1 cellular context compared by ENCODE assay signal in the genomic region with DNA sequence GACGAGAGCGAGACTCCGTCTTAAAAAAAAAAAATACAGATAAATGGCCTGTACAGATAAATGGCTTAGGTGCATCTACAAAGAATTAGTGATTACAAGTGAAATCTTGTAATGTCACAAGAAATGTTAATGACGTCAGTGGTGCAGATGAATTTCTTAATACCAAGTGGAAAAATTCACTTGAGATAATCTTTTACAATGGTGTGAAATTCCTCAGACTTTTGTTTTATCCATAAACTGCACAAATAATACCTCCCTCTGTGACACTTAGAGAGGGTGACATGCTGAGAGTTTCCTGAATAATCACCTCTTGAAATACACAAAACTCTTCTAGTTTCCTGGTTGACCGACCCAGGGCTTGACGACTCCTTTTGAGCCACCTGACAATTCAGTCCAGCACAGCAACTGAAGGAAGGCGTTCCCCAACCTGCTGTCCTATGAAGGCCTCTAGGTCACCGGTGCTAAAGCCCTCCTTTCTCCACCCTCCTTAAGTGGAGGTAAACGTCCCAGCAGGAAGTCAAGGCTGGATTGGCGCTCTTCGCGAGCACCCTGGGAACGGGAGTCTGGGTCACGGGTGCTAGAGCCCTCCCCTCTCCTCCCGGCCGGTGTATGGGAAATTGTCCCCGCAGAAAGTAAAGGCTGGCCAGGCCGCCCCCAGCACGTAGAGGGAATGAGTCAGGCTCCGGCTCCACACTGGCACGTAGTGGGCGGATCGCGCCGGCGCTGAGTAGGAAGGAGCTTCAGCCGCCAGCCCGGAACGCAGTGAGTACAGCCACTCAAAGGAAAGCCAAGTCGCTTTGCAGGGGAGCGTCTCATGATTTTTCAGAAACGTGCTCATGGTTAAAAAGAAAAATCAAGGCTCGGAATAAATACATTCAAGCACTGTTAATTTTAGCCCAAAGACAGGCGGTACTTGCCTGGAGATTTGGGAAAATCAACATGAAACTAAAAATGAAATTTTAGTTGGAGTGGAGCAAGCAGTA.
TF ChIP-seq lines count a peak whose summit lies in the region.

TSS of gene TMEM144 (plus strand) at position 662 of the 983 bp plus-strand sequence. CDS start 2,182 bp downstream, outside the sequence.

TF ChIP-seq in HepG2, 621 proteins besides CTCF, POLR2A, EP300 and RAD21 (continued from another document and continues in another):
- TF ChIP-seq, protein P1, sequence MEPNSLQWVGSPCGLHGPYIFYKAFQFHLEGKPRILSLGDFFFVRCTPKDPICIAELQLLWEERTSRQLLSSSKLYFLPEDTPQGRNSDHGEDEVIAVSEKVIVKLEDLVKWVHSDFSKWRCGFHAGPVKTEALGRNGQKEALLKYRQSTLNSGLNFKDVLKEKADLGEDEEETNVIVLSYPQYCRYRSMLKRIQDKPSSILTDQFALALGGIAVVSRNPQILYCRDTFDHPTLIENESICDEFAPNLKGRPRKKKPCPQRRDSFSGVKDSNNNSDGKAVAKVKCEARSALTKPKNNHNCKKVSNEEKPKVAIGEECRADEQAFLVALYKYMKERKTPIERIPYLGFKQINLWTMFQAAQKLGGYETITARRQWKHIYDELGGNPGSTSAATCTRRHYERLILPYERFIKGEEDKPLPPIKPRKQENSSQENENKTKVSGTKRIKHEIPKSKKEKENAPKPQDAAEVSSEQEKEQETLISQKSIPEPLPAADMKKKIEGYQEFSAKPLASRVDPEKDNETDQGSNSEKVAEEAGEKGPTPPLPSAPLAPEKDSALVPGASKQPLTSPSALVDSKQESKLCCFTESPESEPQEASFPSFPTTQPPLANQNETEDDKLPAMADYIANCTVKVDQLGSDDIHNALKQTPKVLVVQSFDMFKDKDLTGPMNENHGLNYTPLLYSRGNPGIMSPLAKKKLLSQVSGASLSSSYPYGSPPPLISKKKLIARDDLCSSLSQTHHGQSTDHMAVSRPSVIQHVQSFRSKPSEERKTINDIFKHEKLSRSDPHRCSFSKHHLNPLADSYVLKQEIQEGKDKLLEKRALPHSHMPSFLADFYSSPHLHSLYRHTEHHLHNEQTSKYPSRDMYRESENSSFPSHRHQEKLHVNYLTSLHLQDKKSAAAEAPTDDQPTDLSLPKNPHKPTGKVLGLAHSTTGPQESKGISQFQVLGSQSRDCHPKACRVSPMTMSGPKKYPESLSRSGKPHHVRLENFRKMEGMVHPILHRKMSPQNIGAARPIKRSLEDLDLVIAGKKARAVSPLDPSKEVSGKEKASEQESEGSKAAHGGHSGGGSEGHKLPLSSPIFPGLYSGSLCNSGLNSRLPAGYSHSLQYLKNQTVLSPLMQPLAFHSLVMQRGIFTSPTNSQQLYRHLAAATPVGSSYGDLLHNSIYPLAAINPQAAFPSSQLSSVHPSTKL (CRISPR knock-in tag; IDR thresholded peaks at IDR 0.05): no peak
- no peak for TF ChIP-seq ZNF44 (CRISPR knock-in tag; IDR thresholded peaks at IDR 0.05)
- TF ChIP-seq MEF2D (CRISPR knock-in tag; IDR thresholded peaks at IDR 0.05): no peak
- peak; percentile 92 for TF ChIP-seq FOSL2 (CRISPR knock-in tag; IDR thresholded peaks at IDR 0.05)
- TF ChIP-seq KDM4B (CRISPR knock-in tag; IDR thresholded peaks at IDR 0.05): no peak
- TF ChIP-seq ZNF441 (CRISPR knock-in tag; IDR thresholded peaks at IDR 0.05; ENCODE audit: borderline replicate concordance): peak; percentile 78
- no peak for TF ChIP-seq MTA3 (CRISPR knock-in tag; IDR thresholded peaks at IDR 0.05)
- TF ChIP-seq, protein P2, sequence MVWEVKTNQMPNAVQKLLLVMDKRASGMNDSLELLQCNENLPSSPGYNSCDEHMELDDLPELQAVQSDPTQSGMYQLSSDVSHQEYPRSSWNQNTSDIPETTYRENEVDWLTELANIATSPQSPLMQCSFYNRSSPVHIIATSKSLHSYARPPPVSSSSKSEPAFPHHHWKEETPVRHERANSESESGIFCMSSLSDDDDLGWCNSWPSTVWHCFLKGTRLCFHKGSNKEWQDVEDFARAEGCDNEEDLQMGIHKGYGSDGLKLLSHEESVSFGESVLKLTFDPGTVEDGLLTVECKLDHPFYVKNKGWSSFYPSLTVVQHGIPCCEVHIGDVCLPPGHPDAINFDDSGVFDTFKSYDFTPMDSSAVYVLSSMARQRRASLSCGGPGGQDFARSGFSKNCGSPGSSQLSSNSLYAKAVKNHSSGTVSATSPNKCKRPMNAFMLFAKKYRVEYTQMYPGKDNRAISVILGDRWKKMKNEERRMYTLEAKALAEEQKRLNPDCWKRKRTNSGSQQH (CRISPR knock-in tag; IDR thresholded peaks at IDR 0.05; ENCODE audit: low read depth): no peak
- TF ChIP-seq, protein P3, sequence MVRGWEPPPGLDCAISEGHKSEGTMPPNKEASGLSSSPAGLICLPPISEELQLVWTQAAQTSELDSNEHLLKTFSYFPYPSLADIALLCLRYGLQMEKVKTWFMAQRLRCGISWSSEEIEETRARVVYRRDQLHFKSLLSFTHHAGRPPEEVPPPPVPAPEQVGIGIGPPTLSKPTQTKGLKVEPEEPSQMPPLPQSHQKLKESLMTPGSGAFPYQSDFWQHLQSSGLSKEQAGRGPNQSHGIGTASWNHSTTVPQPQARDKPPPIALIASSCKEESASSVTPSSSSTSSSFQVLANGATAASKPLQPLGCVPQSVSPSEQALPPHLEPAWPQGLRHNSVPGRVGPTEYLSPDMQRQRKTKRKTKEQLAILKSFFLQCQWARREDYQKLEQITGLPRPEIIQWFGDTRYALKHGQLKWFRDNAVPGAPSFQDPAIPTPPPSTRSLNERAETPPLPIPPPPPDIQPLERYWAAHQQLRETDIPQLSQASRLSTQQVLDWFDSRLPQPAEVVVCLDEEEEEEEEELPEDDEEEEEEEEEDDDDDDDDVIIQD (CRISPR knock-in tag; IDR thresholded peaks at IDR 0.05; ENCODE audit: low read depth): peak; percentile 82
- no peak for TF ChIP-seq NBN (conservative IDR thresholded peaks at IDR 0.05)
- no peak for TF ChIP-seq GPN1 (CRISPR knock-in tag; IDR thresholded peaks at IDR 0.05; ENCODE audit: borderline replicate concordance)
- no peak for TF ChIP-seq ZBTB43 (CRISPR knock-in tag; conservative IDR thresholded peaks at IDR 0.05)
- no peak for TF ChIP-seq ZNF510 (CRISPR knock-in tag; IDR thresholded peaks at IDR 0.05; ENCODE audit: low read depth)
- peak; percentile 48 for TF ChIP-seq AGO2 (optimal IDR thresholded peaks at IDR 0.05; ENCODE audit: low read depth, low read length)
- TF ChIP-seq U2AF2 (IDR thresholded peaks at IDR 0.05; ENCODE audit: low read depth, low read length): no peak
- TF ChIP-seq SMAD9 (CRISPR knock-in tag; IDR thresholded peaks at IDR 0.05): no peak
- TF ChIP-seq ZNF296 (CRISPR knock-in tag; conservative IDR thresholded peaks at IDR 0.05): no peak
- no peak for TF ChIP-seq ZNF124 (CRISPR knock-in tag; IDR thresholded peaks at IDR 0.05)
- TF ChIP-seq ZNF143 (CRISPR knock-in tag; IDR thresholded peaks at IDR 0.05): peak; percentile 69
- no peak for TF ChIP-seq ZNF335 (CRISPR knock-in tag; IDR thresholded peaks at IDR 0.05)
- TF ChIP-seq ZUFSP (CRISPR knock-in tag; IDR thresholded peaks at IDR 0.05; ENCODE audit: borderline replicate concordance): no peak
- no peak for TF ChIP-seq IKZF4 (CRISPR knock-in tag; IDR thresholded peaks at IDR 0.05; ENCODE audit: borderline replicate concordance, low read depth, not compliant biosample characterization)
- no peak for TF ChIP-seq TBX3 (IDR thresholded peaks at IDR 0.05; ENCODE audit: borderline replicate concordance)
- TF ChIP-seq, protein P4, sequence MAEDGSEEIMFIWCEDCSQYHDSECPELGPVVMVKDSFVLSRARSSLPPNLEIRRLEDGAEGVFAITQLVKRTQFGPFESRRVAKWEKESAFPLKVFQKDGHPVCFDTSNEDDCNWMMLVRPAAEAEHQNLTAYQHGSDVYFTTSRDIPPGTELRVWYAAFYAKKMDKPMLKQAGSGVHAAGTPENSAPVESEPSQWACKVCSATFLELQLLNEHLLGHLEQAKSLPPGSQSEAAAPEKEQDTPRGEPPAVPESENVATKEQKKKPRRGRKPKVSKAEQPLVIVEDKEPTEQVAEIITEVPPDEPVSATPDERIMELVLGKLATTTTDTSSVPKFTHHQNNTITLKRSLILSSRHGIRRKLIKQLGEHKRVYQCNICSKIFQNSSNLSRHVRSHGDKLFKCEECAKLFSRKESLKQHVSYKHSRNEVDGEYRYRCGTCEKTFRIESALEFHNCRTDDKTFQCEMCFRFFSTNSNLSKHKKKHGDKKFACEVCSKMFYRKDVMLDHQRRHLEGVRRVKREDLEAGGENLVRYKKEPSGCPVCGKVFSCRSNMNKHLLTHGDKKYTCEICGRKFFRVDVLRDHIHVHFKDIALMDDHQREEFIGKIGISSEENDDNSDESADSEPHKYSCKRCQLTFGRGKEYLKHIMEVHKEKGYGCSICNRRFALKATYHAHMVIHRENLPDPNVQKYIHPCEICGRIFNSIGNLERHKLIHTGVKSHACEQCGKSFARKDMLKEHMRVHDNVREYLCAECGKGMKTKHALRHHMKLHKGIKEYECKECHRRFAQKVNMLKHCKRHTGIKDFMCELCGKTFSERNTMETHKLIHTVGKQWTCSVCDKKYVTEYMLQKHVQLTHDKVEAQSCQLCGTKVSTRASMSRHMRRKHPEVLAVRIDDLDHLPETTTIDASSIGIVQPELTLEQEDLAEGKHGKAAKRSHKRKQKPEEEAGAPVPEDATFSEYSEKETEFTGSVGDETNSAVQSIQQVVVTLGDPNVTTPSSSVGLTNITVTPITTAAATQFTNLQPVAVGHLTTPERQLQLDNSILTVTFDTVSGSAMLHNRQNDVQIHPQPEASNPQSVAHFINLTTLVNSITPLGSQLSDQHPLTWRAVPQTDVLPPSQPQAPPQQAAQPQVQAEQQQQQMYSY (CRISPR knock-in tag; IDR thresholded peaks at IDR 0.05): peak; percentile 63; the same call in 1 of the 2 replicates
- peak; percentile 81 for TF ChIP-seq XRCC5 (optimal IDR thresholded peaks at IDR 0.05; ENCODE audit: low read length)
- no peak for TF ChIP-seq STAT5B (CRISPR knock-in tag; IDR thresholded peaks at IDR 0.05)
- TF ChIP-seq NFKBIZ (CRISPR knock-in tag; IDR thresholded peaks at IDR 0.05): no peak
- TF ChIP-seq, protein P5, sequence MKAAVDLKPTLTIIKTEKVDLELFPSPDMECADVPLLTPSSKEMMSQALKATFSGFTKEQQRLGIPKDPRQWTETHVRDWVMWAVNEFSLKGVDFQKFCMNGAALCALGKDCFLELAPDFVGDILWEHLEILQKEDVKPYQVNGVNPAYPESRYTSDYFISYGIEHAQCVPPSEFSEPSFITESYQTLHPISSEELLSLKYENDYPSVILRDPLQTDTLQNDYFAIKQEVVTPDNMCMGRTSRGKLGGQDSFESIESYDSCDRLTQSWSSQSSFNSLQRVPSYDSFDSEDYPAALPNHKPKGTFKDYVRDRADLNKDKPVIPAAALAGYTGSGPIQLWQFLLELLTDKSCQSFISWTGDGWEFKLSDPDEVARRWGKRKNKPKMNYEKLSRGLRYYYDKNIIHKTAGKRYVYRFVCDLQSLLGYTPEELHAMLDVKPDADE (CRISPR knock-in tag; IDR thresholded peaks at IDR 0.05): no peak
- TF ChIP-seq, protein P6, sequence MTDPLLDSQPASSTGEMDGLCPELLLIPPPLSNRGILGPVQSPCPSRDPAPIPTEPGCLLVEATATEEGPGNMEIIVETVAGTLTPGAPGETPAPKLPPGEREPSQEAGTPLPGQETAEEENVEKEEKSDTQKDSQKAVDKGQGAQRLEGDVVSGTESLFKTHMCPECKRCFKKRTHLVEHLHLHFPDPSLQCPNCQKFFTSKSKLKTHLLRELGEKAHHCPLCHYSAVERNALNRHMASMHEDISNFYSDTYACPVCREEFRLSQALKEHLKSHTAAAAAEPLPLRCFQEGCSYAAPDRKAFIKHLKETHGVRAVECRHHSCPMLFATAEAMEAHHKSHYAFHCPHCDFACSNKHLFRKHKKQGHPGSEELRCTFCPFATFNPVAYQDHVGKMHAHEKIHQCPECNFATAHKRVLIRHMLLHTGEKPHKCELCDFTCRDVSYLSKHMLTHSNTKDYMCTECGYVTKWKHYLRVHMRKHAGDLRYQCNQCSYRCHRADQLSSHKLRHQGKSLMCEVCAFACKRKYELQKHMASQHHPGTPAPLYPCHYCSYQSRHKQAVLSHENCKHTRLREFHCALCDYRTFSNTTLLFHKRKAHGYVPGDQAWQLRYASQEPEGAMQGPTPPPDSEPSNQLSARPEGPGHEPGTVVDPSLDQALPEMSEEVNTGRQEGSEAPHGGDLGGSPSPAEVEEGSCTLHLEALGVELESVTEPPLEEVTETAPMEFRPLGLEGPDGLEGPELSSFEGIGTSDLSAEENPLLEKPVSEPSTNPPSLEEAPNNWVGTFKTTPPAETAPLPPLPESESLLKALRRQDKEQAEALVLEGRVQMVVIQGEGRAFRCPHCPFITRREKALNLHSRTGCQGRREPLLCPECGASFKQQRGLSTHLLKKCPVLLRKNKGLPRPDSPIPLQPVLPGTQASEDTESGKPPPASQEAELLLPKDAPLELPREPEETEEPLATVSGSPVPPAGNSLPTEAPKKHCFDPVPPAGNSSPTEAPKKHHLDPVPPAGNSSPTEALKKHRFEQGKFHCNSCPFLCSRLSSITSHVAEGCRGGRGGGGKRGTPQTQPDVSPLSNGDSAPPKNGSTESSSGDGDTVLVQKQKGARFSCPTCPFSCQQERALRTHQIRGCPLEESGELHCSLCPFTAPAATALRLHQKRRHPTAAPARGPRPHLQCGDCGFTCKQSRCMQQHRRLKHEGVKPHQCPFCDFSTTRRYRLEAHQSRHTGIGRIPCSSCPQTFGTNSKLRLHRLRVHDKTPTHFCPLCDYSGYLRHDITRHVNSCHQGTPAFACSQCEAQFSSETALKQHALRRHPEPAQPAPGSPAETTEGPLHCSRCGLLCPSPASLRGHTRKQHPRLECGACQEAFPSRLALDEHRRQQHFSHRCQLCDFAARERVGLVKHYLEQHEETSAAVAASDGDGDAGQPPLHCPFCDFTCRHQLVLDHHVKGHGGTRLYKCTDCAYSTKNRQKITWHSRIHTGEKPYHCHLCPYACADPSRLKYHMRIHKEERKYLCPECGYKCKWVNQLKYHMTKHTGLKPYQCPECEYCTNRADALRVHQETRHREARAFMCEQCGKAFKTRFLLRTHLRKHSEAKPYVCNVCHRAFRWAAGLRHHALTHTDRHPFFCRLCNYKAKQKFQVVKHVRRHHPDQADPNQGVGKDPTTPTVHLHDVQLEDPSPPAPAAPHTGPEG (CRISPR knock-in tag; IDR thresholded peaks at IDR 0.05): no peak
